1 cellular context compared by ENCODE assay signal in the genomic region with DNA sequence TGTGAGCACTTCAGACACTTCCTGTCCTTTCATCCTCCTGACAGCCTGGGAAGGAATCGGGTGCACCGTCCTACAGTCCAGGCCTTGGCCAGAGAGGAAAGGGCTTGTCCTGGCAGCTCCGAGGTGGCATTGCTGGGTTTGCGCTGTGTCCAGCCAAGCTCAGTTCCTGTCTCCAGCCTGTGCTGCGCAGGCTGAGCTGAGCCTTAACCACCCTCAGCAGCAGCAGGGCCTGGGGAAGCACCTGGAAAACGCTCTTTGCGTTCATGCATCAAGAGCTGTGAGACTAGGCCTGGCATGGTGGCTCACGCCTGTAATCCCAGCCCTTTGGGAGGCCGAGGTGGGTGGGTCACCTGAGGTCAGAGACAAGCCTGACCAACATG.
TF ChIP-seq lines count a peak whose summit lies in the region.

No MANE protein-coding gene starts in this region.

TF ChIP-seq in IMR-90, 13 proteins besides CTCF, POLR2A, EP300 and RAD21:
- TF ChIP-seq CEBPB (IDR thresholded peaks at IDR 0.05; ENCODE audit: low read depth, low read length) (no peak), MXI1 (IDR thresholded peaks at IDR 0.05; ENCODE audit: borderline replicate concordance, low read depth, low read length) (no peak), MAZ (IDR thresholded peaks at IDR 0.05; ENCODE audit: borderline replicate concordance, low read depth, low read length) (no peak), RFX5 (IDR thresholded peaks at IDR 0.05; ENCODE audit: low read depth, low read length) (no peak), NFE2L2 (IDR thresholded peaks at IDR 0.05; ENCODE audit: low read depth, low read length) (no peak)
- TF ChIP-seq, protein P1, sequence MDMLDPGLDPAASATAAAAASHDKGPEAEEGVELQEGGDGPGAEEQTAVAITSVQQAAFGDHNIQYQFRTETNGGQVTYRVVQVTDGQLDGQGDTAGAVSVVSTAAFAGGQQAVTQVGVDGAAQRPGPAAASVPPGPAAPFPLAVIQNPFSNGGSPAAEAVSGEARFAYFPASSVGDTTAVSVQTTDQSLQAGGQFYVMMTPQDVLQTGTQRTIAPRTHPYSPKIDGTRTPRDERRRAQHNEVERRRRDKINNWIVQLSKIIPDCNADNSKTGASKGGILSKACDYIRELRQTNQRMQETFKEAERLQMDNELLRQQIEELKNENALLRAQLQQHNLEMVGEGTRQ (IDR thresholded peaks at IDR 0.05; ENCODE audit: low read depth, low read length) = no peak
